10 cellular contexts compared by ENCODE assay signal in the genomic region with DNA sequence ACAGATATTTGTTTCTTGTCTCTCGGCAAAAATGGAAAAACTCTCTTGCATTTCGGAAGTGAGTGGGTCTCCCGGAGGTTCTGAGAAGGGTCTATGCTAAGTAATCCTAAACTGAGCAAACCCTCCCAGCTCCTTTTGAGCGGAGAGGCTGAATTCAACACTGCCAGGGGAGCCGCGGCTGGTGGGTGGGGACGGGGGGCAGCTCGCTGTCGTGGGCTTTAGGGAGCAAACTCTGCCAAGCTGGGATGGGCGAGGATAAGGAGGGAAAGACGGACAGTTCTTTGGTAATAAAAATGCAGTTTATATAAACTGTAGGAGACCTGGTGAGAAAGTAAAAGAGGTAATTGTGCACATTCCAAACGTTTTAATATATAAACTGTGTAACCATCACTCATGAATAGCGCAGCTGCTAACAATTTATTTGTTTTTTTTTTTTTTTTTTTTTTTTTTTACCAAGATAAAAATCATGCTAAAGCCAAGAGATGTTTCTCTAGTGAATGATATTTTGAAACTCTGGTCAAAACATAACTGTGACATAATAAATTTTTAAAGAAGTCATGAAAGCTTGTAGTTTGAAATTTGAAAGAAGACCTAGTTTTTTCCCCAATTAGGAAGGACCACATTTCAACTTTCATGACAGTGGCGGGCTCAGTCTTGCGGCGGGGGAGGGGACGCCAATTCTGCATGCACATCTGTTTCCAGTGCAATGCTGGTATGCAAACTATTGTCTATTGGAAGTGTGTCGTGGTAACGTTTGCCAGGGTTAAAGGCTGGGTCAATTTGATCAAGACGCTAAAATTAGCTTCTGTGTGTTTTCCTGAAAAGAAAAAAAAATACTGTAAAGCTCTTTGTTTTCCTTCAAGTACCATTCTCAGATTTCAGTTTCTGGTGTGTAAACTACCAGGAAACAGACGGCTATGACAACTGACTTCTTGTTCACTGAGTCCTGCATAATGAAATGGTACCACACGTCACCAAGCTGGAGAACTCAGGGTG.
A peak's percentile ranks its signal among the peaks of the same experiment; 100 is the strongest.
DNase-seq lines count a peak whose midpoint lies in the region; ATAC-seq and TF ChIP-seq lines count a peak whose summit lies in the region.
"Had no signal": no experiment of that assay in that cellular context is flagged by ENCODE, and none has a peak within 500 bp of the region (broad histone marks: within the 10 kb centered on the region; RNA-seq: fewer than 3 reads in every experiment).

No MANE protein-coding gene starts in this region.

- WGBS in esophagus muscularis mucosa = 42% methylated on average over 22 of the region's 22 CpGs

- no peak overlapping the region for H3K27ac Mint-ChIP-seq in activated CD4-positive, alpha-beta memory T cell treated with anti-CD3 and anti-CD28 coated beads for 36 hours

- H3K27me3 ChIP-seq in esophagus muscularis mucosa = no peaks in the 10 kb centered on the region

- H3K4me3 Mint-ChIP-seq in activated CD4-positive, alpha-beta memory T cell treated with anti-CD3 and anti-CD28 coated beads for 36 hours = no peak overlapping the region

- no peak overlapping the region for H3K4me3 ChIP-seq in GM12865 (ENCODE audit: low read depth, low read length)
- H3K4me3 ChIP-seq in esophagus muscularis mucosa = peak overlapping the region; percentile 19 to 41 (median 32)

- H3K27me3 Mint-ChIP-seq in activated CD4-positive, alpha-beta memory T cell treated with anti-CD3 and anti-CD28 coated beads for 36 hours = no peaks in the 10 kb centered on the region

- intact Hi-C loops in esophagus muscularis mucosa (cut with DNase I) = no loop called here
- intact Hi-C loops in activated CD4-positive, alpha-beta memory T cell treated with anti-CD3 and anti-CD28 coated beads for 36 hours (cut with micrococcal nuclease) = no loop called here

- no peaks in the 10 kb centered on the region for H3K9me3 Mint-ChIP-seq in activated CD4-positive, alpha-beta memory T cell treated with anti-CD3 and anti-CD28 coated beads for 36 hours

- no peak for TF ChIP-seq EP300 in esophagus muscularis mucosa (IDR thresholded peaks at IDR 0.05)

- H3K27ac ChIP-seq in esophagus muscularis mucosa (replicated peaks in 1 of 4) = peak overlapping the region in 1 of 4 donors; percentile 49

- DNase-seq in GM12865 (ENCODE audit: low read depth) (peak; percentile 51), NCI-H2171 (lab: John Stamatoyannopoulos, UW) (peak; percentile 84), esophagus muscularis mucosa (ENCODE audit: extremely low spot score) (no peak), pulmonary artery endothelial cell (ENCODE audit: low read depth, low spot score) (peak; percentile 69)
- no peak for DNase-seq in activated CD4-positive, alpha-beta memory T cell treated with anti-CD3 and anti-CD28 coated beads for 36 hours
- DNase-seq in activated CD4-positive, CD25-positive, alpha-beta regulatory T cell treated with anti-CD3 and anti-CD28 coated beads, Interleukin-2, amount 50 U/mL, for 72 hours = no peak
- DNase-seq: amniotic stem cell; stimulated activated CD4-positive, alpha-beta T cell treated with anti-CD3 and anti-CD28 coated beads, Interleukin-15, amount 100 ng/mL, for 24 hours had no signal

- POLR2A ChIA-PET in activated CD4-positive, alpha-beta memory T cell treated with anti-CD3 and anti-CD28 coated beads for 36 hours (lab: Charles Lee) = no interaction called here

- CTCF ChIA-PET in activated CD4-positive, alpha-beta memory T cell treated with anti-CD3 and anti-CD28 coated beads for 36 hours (lab: Charles Lee) = no interaction called here

- ATAC-seq in HG03045 (IDR thresholded peaks at IDR 0.05; ENCODE audit: unreplicated experiment) (no peak), HG03565 (IDR thresholded peaks at IDR 0.05; ENCODE audit: unreplicated experiment) (no peak)

- H3K4me1 Mint-ChIP-seq in activated CD4-positive, alpha-beta memory T cell treated with anti-CD3 and anti-CD28 coated beads for 36 hours (ENCODE audit: low read depth) = no peaks in the 10 kb centered on the region

- no peaks in the 10 kb centered on the region for H3K9me3 ChIP-seq in esophagus muscularis mucosa

- H3K36me3 ChIP-seq in esophagus muscularis mucosa = no peaks in the 10 kb centered on the region

- peaks cover 0 to 17% (median 16%) of the 10 kb centered on the region in 4 donors for H3K4me1 ChIP-seq in esophagus muscularis mucosa

- TF ChIP-seq CTCF in GM12865 (IDR thresholded peaks at IDR 0.05; ENCODE audit: insufficient read depth, low read depth, low read length, missing control alignments) = no peak
- TF ChIP-seq CTCF in esophagus muscularis mucosa (IDR thresholded peaks at IDR 0.05) = no peak

- TF ChIP-seq POLR2A in esophagus muscularis mucosa (IDR thresholded peaks at IDR 0.05; ENCODE audit: low read depth) = no peak

- H3K36me3 Mint-ChIP-seq in activated CD4-positive, alpha-beta memory T cell treated with anti-CD3 and anti-CD28 coated beads for 36 hours = peaks cover 8% of the 10 kb centered on the region

Comparison
In these comparisons a context has a peak if more than half of its experiments do, and no peak if none do; other contexts are left out.
1. DNase-seq: peak in GM12865 (single experiment), NCI-H2171 (single experiment) and pulmonary artery endothelial cell (single experiment); none in esophagus muscularis mucosa (single experiment), activated CD4-positive, alpha-beta memory T cell treated with anti-CD3 and anti-CD28 coated beads for 36 hours (single experiment) and activated CD4-positive, CD25-positive, alpha-beta regulatory T cell treated with anti-CD3 and anti-CD28 coated beads, Interleukin-2, amount 50 U/mL, for 72 hours (single experiment).